30 cellular contexts compared by ENCODE assay signal in genomic region chr13:108657520-108657919, GRCh38.
"Had no signal": no experiment of that assay in that cellular context is flagged by ENCODE, and none has a peak within 500 bp of the region (broad histone marks: within the 10 kb centered on the region; RNA-seq: fewer than 3 reads in every experiment).

No MANE protein-coding gene starts in this region.

- H3K4me3 ChIP-seq: ascending aorta, body of pancreas, breast epithelium, Peyer's patch, SJSA1 had no signal

- DNase-seq: activated CD4-positive, alpha-beta memory T cell treated with anti-CD3 and anti-CD28 coated beads, Interleukin-2, amount 10 ng/mL, durations not matched to agents 7 days and 5 days; activated CD4-positive, alpha-beta T cell treated with anti-CD3 and anti-CD28 coated beads for 1 hour; activated CD4-positive, alpha-beta T cell treated with anti-CD3 and anti-CD28 coated beads for 48 hours; activated CD4-positive, CD25-positive, alpha-beta regulatory T cell; activated CD8-positive, alpha-beta memory T cell treated with anti-CD3 and anti-CD28 coated beads for 24 hours; activated CD8-positive, alpha-beta memory T cell treated with anti-CD3 and anti-CD28 coated beads, Interleukin-2, amount 10 ng/mL, durations not matched to agents 7 days and 5 days; activated CD8-positive, alpha-beta memory T cell treated with anti-CD3 and anti-CD28 coated beads, Interleukin-2, amount 50 U/mL, for 48 hours; activated effector memory CD4-positive, alpha-beta T cell treated with anti-CD3 and anti-CD28 coated beads, Interleukin-2, amount 50 U/mL, for 16 hours; activated naive CD4-positive, alpha-beta T cell; activated naive CD8-positive, alpha-beta T cell treated with anti-CD3 and anti-CD28 coated beads, Interleukin-2, amount 10 ng/mL, durations not matched to agents 7 days and 5 days; activated T-cell treated with anti-CD3 and anti-CD28 coated beads, Interleukin-2, amount 50 U/mL, for 48 hours; amygdala; body of pancreas; Karpas-422; NCI-H1105; NCI-H1417 treated with DMSO at 0.1 percent for 48 hours; NCI-H187 treated with DMSO at 0.1 percent for 48 hours; NCI-H2081; NCI-H2171 treated with DMSO at 0.1 percent for 48 hours; NCI-H226; NCI-H446 treated with DMSO at 0.1 percent for 48 hours; NCI-H524; Peyer's patch; RPMI8226; SHP77 treated with DMSO at 0.1 percent for 48 hours; SK-N-SH; WERI-Rb-1 had no signal

- ATAC-seq: activated CD8-positive, alpha-beta memory T cell treated with anti-CD3 and anti-CD28 coated beads, Interleukin-2, amount 10 ng/mL, durations not matched to agents 7 days and 5 days; body of pancreas had no signal
